ENCODE assay signal across 21 cellular contexts in genomic region chr6:170314983-170315382, GRCh38. TPM values are rescaled to one million over a fixed set of nuclear protein-coding genes. Genes with fewer than 3 reads are reported as not detected.
"Had no signal": no experiment of that assay in that cellular context is flagged by ENCODE, and none has a peak within 500 bp of the region (broad histone marks: within the 10 kb centered on the region; RNA-seq: fewer than 3 reads in every experiment).

No MANE protein-coding gene starts in this region.

- H3K27ac Mint-ChIP-seq: activated CD4-positive, alpha-beta T cell treated with anti-CD3 and anti-CD28 coated beads, Interleukin-2, amount 10 ng/mL, durations not matched to agents 7 days and 5 days; activated CD8-positive, alpha-beta T cell treated with anti-CD3 and anti-CD28 coated beads, Interleukin-2, amount 10 ng/mL, durations not matched to agents 7 days and 5 days; activated naive CD4-positive, alpha-beta T cell treated with anti-CD3 and anti-CD28 coated beads, Interleukin-2, amount 50 U/mL, for 24 hours; activated T-helper 1 cell treated with anti-CD3 and anti-CD28 coated beads, Interleukin-12 subunit alpha, Interleukin-12 subunit beta, Interleukin-2, Interleukin-4 antibody, amounts not matched to agents 30 ng/mL and 10 ng/mL and 1 ng/mL, durations not matched to agents 14 hours and 24 hours and 36 hours; mesothelial cell of epicardium; progenitor cell of endocrine pancreas; T-helper 2 cell treated with Interferon-gamma antibody and Interleukin-4, amounts not matched to agents 5 μg/mL and 100 μg/mL, for 36 hours; type B pancreatic cell had no signal

- H3K9me3 ChIP-seq: adrenal gland, breast epithelium, esophagus muscularis mucosa, vagina had no signal

- ATAC-seq: activated CD8-positive, alpha-beta T cell treated with anti-CD3 and anti-CD28 coated beads, Interleukin-2, amount 10 ng/mL, durations not matched to agents 7 days and 5 days; left lobe of liver; naive thymus-derived CD8-positive, alpha-beta T cell had no signal

- H3K9me3 Mint-ChIP-seq: activated CD4-positive, alpha-beta T cell treated with anti-CD3 and anti-CD28 coated beads, Interleukin-2, amount 10 ng/mL, durations not matched to agents 7 days and 5 days; activated naive CD4-positive, alpha-beta T cell treated with anti-CD3 and anti-CD28 coated beads, Interleukin-2, amount 50 U/mL, for 24 hours; activated T-helper 1 cell treated with anti-CD3 and anti-CD28 coated beads, Interleukin-12 subunit alpha, Interleukin-12 subunit beta, Interleukin-2, Interleukin-4 antibody, amounts not matched to agents 30 ng/mL and 10 ng/mL and 1 ng/mL, durations not matched to agents 14 hours and 24 hours and 36 hours; mesothelial cell of epicardium; naive thymus-derived CD8-positive, alpha-beta T cell; T-helper 2 cell treated with Interferon-gamma antibody and Interleukin-4, amounts not matched to agents 5 μg/mL and 100 μg/mL, for 36 hours; type B pancreatic cell had no signal

- H3K4me1 ChIP-seq: breast epithelium had no signal

- DNase-seq: activated CD4-positive, alpha-beta T cell treated with anti-CD3 and anti-CD28 coated beads, Interleukin-2, amount 10 ng/mL, durations not matched to agents 7 days and 5 days; activated CD4-positive, CD25-positive, alpha-beta regulatory T cell treated with anti-CD3 and anti-CD28 coated beads, Interleukin-2, amount 50 U/mL, for 72 hours; activated CD8-positive, alpha-beta T cell treated with anti-CD3 and anti-CD28 coated beads, Interleukin-2, amount 10 ng/mL, durations not matched to agents 7 days and 5 days; activated gamma-delta T cell; adrenal gland; cerebellar nuclear complex; kidney; naive thymus-derived CD8-positive, alpha-beta T cell; stimulated activated CD4-positive, alpha-beta T cell treated with anti-CD3 and anti-CD28 coated beads, Interleukin-1b, Interleukin-23, amount 100 ng/mL, for 48 hours; WERI-Rb-1 had no signal

- H3K4me3 Mint-ChIP-seq: activated CD4-positive, alpha-beta T cell treated with anti-CD3 and anti-CD28 coated beads, Interleukin-2, amount 10 ng/mL, durations not matched to agents 7 days and 5 days; activated CD8-positive, alpha-beta T cell treated with anti-CD3 and anti-CD28 coated beads, Interleukin-2, amount 10 ng/mL, durations not matched to agents 7 days and 5 days; activated naive CD4-positive, alpha-beta T cell treated with anti-CD3 and anti-CD28 coated beads, Interleukin-2, amount 50 U/mL, for 24 hours; activated T-helper 1 cell treated with anti-CD3 and anti-CD28 coated beads, Interleukin-12 subunit alpha, Interleukin-12 subunit beta, Interleukin-2, Interleukin-4 antibody, amounts not matched to agents 30 ng/mL and 10 ng/mL and 1 ng/mL, durations not matched to agents 14 hours and 24 hours and 36 hours; mesothelial cell of epicardium; naive thymus-derived CD8-positive, alpha-beta T cell; T-helper 2 cell treated with Interferon-gamma antibody and Interleukin-4, amounts not matched to agents 5 μg/mL and 100 μg/mL, for 36 hours; type B pancreatic cell had no signal

- H3K4me1 Mint-ChIP-seq: mesothelial cell of epicardium had no signal

- H3K27me3 ChIP-seq: adrenal gland, breast epithelium, esophagus muscularis mucosa, vagina had no signal

- H3K36me3 ChIP-seq: breast epithelium had no signal

- H3K27ac ChIP-seq: breast epithelium, coronary artery, esophagus muscularis mucosa, vagina, WERI-Rb-1 had no signal

- H3K4me3 ChIP-seq: adrenal gland, breast epithelium, coronary artery, esophagus muscularis mucosa, vagina had no signal

- H3K27me3 Mint-ChIP-seq: activated CD4-positive, alpha-beta T cell treated with anti-CD3 and anti-CD28 coated beads, Interleukin-2, amount 10 ng/mL, durations not matched to agents 7 days and 5 days; activated naive CD4-positive, alpha-beta T cell treated with anti-CD3 and anti-CD28 coated beads, Interleukin-2, amount 50 U/mL, for 24 hours; naive thymus-derived CD8-positive, alpha-beta T cell; progenitor cell of endocrine pancreas; type B pancreatic cell had no signal

RNA-seq across cellular contexts. Expression of gene DLL1, which starts 24.1 kb away (rescaled TPM):
- total RNA-seq: activated T-helper 1 cell treated with anti-CD3 and anti-CD28 coated beads, Interleukin-12 subunit alpha, Interleukin-12 subunit beta, Interleukin-2, Interleukin-4 antibody, amounts not matched to agents 30 ng/mL and 10 ng/mL and 1 ng/mL, durations not matched to agents 14 hours and 24 hours and 36 hours had no signal
